8 cellular contexts compared by ENCODE assay signal in the genomic region with DNA sequence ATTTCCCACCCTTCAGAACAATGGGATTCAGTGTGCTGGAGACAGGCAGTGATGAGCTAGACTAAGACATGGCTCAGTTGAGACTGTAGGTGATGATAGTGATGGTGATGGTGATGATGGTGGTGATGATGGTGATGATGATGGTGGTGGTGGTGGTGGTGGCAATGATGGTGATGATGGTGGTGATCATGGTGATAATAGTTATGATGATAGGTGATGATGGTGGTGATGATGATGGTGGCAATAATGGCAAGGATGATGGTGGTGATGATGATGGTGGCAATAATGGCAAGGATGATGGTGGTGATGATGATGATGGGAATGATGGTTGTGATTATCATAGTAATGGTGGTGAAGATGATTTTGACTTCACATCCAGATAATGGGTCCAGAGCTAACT.
"Had no signal": no experiment of that assay in that cellular context is flagged by ENCODE, and none has a peak within 500 bp of the region (broad histone marks: within the 10 kb centered on the region; RNA-seq: fewer than 3 reads in every experiment).

No MANE protein-coding gene starts in this region.

- H3K9ac ChIP-seq: GM23248 had no signal

- FAIRE-seq: K562 had no signal

- H3K9me3 ChIP-seq: HAP-1 had no signal

- ATAC-seq: HCT116, K562 had no signal

- H3K4me1 ChIP-seq: HAP-1 had no signal

- H3K36me3 ChIP-seq: HAP-1 had no signal

- H3K4me3 ChIP-seq: GM23248, HAP-1, K562 had no signal

- DNase-seq: GM23248, GOT3, H7, IMR-90, KG1 had no signal

- H2AFZ ChIP-seq: GM23248 had no signal

- H3K27ac ChIP-seq: GM23248 had no signal
